ENCODE assay signal across 8 cellular contexts in the genomic region with DNA sequence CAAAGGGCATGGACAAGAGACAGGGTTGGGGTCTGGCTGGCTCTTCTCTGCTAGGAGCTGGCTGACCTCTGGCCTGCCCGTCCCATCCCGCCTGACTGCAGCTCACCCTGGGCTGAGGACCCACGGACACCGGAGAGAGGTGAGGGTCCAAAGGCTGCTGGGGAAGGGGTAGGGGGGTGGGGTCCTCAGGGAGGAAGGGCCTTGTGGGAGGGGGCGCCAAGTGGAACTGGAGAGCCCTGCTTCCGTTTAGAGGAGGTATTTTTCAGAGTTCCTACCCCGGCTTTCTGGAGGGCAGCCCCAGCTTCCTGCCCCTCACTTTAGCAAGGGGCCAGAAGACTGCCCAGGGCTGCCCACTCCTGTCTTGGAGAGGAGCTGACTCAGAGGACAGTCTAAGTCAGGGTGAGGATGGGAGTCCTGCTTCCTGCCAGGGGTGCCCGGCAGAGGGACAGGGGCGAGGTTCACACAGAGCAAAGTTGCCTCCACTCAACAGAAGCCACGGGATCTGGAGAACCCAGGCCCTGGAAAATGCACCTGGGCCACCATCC. TPM values are rescaled to one million over a fixed set of nuclear protein-coding genes. Genes with fewer than 3 reads are reported as not detected.
DNase-seq lines count a peak whose midpoint lies in the region; ATAC-seq, FAIRE-seq and TF ChIP-seq lines count a peak whose summit lies in the region.

No MANE protein-coding gene starts in this region.

- FAIRE-seq in A549 (lab: Jason Lieb, UNC) = no peak

- H3K4me2 ChIP-seq in A549 = no peak overlapping the region

- CTCF ChIA-PET in A549 (lab: Yijun Ruan, JAX) = interaction anchor here (0.7 to 1.5 kb wide), 3 partner anchors 13 to 35 kb away, joined by 3 read pairs; no protein-coding TSS in a partner anchor

- peaks cover 51% of the 10 kb centered on the region for H3K4me1 Mint-ChIP-seq in dendritic cell treated with granulocyte-macrophage colony-stimulating factor and Interleukin-4, amounts not matched to agents 40 ng/mL and 50 ng/mL, for 4 days (ENCODE audit: low read depth)

- peak overlapping the region; percentile 58 for H3K27ac Mint-ChIP-seq in dendritic cell treated with granulocyte-macrophage colony-stimulating factor and Interleukin-4, amounts not matched to agents 40 ng/mL and 50 ng/mL, for 4 days

- TF ChIP-seq POLR2A in A549 (IDR thresholded peaks at IDR 0.05; ENCODE audit: low read length) (no peak), thyroid gland (IDR thresholded peaks at IDR 0.05) (no peak)

- H3K27ac ChIP-seq in A549 = no peak overlapping the region
- no peak overlapping the region for H3K27ac ChIP-seq in SJCRH30
- peak overlapping the region in 1 of 3 donors; percentile 31 for H3K27ac ChIP-seq in thyroid gland

- no peaks in the 10 kb centered on the region for H3K36me3 ChIP-seq in SJCRH30
- H3K36me3 ChIP-seq in thyroid gland = peaks cover 16 to 18% of the 10 kb centered on the region in 2 donors

- no peak for TF ChIP-seq RAD21 in A549 (conservative IDR thresholded peaks at IDR 0.05 in 1 of 2, IDR thresholded peaks at IDR 0.05 in 1 of 2)

- no peak overlapping the region for H3K4me3 ChIP-seq in A549
- H3K4me3 ChIP-seq in SJCRH30 = no peak overlapping the region
- H3K4me3 ChIP-seq in thyroid gland (replicated peaks in 1 of 3) = no peak overlapping the region

- no peaks in the 10 kb centered on the region for H3K9me3 Mint-ChIP-seq in dendritic cell treated with granulocyte-macrophage colony-stimulating factor and Interleukin-4, amounts not matched to agents 40 ng/mL and 50 ng/mL, for 4 days

- peaks cover 11% of the 10 kb centered on the region for H3K4me1 ChIP-seq in A549
- H3K4me1 ChIP-seq in SJCRH30 = peaks cover 6% of the 10 kb centered on the region; the same call in 1 of the 2 replicates
- peaks cover 6 to 15% of the 10 kb centered on the region in 2 donors for H3K4me1 ChIP-seq in thyroid gland

- peaks cover 11% of the 10 kb centered on the region; the same call in 1 of the 2 replicates for H3K27me3 ChIP-seq in SJCRH30
- H3K27me3 ChIP-seq in thyroid gland = no peaks in the 10 kb centered on the region

- no peak for TF ChIP-seq CTCF in A549 (IDR thresholded peaks at IDR 0.05)
- no peak for TF ChIP-seq CTCF in thyroid gland (IDR thresholded peaks at IDR 0.05)

- H3K27me3 Mint-ChIP-seq in dendritic cell treated with granulocyte-macrophage colony-stimulating factor and Interleukin-4, amounts not matched to agents 40 ng/mL and 50 ng/mL, for 4 days = peaks cover 32% of the 10 kb centered on the region

- intact Hi-C loops in dendritic cell treated with granulocyte-macrophage colony-stimulating factor and Interleukin-4, amounts not matched to agents 40 ng/mL and 50 ng/mL, for 4 days (cut with micrococcal nuclease) = loop anchor here (1.0 to 10.0 kb wide), 2 partner anchors 9 to 45 kb away; a partner anchor contains a TSS
- intact Hi-C loops in thyroid gland (cut with DNase I) = no loop called here

- peaks cover 34% of the 10 kb centered on the region for H3K36me3 Mint-ChIP-seq in dendritic cell treated with granulocyte-macrophage colony-stimulating factor and Interleukin-4, amounts not matched to agents 40 ng/mL and 50 ng/mL, for 4 days (ENCODE audit: low read depth)

- TF ChIP-seq EP300 in A549 (IDR thresholded peaks at IDR 0.05) = no peak

- DNase-seq in A549 (ENCODE audit: low read depth in 1 of 2, low spot score in 1 of 2) (no peak), NCI-H524 treated with DMSO at 0.1 percent for 48 hours (lab: John Stamatoyannopoulos, UW) (no peak), SJCRH30 (no peak), thyroid gland (no peak)

- WGBS in A549 (ENCODE audit: missing lambda C conversion rate) = 66% methylated on average over 10 of the region's 10 CpGs
- 79 to 82% methylated on average over 6 to 10 of the region's 10 CpGs for WGBS in thyroid gland, 2 donors

- ATAC-seq in A549 = peak; percentile 26 to 41; a peak in 3 of 6 replicates
- ATAC-seq in GM19043 (IDR thresholded peaks at IDR 0.05; ENCODE audit: low read depth, unreplicated experiment) = peak; percentile 6
- ATAC-seq in HG03439 (IDR thresholded peaks at IDR 0.05; ENCODE audit: unreplicated experiment) = peak; percentile 4
- no peak for ATAC-seq in GM21360 (IDR thresholded peaks at IDR 0.05; ENCODE audit: unreplicated experiment)

- POLR2A ChIA-PET in A549 (lab: Yijun Ruan, JAX) = interaction anchor here (1.8 kb wide), 1 partner anchor 12 kb away, joined by 7 read pairs; a partner anchor contains a TSS

- no peak overlapping the region for H3K4me3 Mint-ChIP-seq in dendritic cell treated with granulocyte-macrophage colony-stimulating factor and Interleukin-4, amounts not matched to agents 40 ng/mL and 50 ng/mL, for 4 days

- H3K9me3 ChIP-seq in A549 = no peaks in the 10 kb centered on the region
- no peaks in the 10 kb centered on the region for H3K9me3 ChIP-seq in SJCRH30 (replicated peaks)
- H3K9me3 ChIP-seq in thyroid gland = no peaks in the 10 kb centered on the region

TF ChIP-seq in A549, 52 proteins besides CTCF, POLR2A, EP300 and RAD21:
- no peak for TF ChIP-seq MAZ (IDR thresholded peaks at IDR 0.05; ENCODE audit: borderline replicate concordance, low read depth, low read length)
- TF ChIP-seq, protein P1, sequence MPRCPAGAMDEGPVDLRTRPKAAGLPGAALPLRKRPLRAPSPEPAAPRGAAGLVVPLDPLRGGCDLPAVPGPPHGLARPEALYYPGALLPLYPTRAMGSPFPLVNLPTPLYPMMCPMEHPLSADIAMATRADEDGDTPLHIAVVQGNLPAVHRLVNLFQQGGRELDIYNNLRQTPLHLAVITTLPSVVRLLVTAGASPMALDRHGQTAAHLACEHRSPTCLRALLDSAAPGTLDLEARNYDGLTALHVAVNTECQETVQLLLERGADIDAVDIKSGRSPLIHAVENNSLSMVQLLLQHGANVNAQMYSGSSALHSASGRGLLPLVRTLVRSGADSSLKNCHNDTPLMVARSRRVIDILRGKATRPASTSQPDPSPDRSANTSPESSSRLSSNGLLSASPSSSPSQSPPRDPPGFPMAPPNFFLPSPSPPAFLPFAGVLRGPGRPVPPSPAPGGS (IDR thresholded peaks at IDR 0.05) = no peak
- TF ChIP-seq, protein P2, sequence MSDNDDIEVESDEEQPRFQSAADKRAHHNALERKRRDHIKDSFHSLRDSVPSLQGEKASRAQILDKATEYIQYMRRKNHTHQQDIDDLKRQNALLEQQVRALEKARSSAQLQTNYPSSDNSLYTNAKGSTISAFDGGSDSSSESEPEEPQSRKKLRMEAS (IDR thresholded peaks at IDR 0.05) = no peak

RNA-seq across cellular contexts. Expression of a gene that starts 7.1 kb away (rescaled TPM):
- polyA plus RNA-seq in A549 (2011; rRNA removed) (0.97 and 1.2 TPM in 2 replicates), A549 (2017; fragmentation: RNase III; extraction: RNeasy Plus Mini Kit Qiagen cat#74134 plus additional on column Dnase treatment) (1.4 to 2.3 TPM (median 2.1 TPM) in 3 replicates)
- 4.4 and 5.0 TPM in 2 replicates for polyA plus RNA-seq in A549 (2012; cell fraction: cytosol; rRNA removed)
- polyA plus RNA-seq in A549 (2012; cell fraction: nucleus; rRNA removed) = 10.8 and 14.4 TPM in 2 replicates
- polyA minus RNA-seq in A549 (2011; rRNA and poly(A)+ RNA removed) = 0.70 and 1.4 TPM in 2 replicates
- 0.06 TPM in 1 of 2 replicates, not detected in the other for total RNA-seq in SJCRH30 (2014; rRNA removed; shearing (Covaris generic))
- total RNA-seq in thyroid gland = 10 to 100 TPM; 11.2 to 19.0 (median 14.1) TPM

RNA-seq across cellular contexts. Expression of a gene that starts 11.9 kb away (rescaled TPM):
- polyA plus RNA-seq in A549 (2011; rRNA removed) = 18.0 and 20.2 TPM in 2 replicates
- polyA plus RNA-seq in A549 (2012; cell fraction: cytosol; rRNA removed) = 28.6 and 34.6 TPM in 2 replicates
- polyA plus RNA-seq in A549 (2012; cell fraction: nucleus; rRNA removed) = 83.0 and 92.0 TPM in 2 replicates
- polyA plus RNA-seq in A549 (2017; fragmentation: RNase III; extraction: RNeasy Plus Mini Kit Qiagen cat#74134 plus additional on column Dnase treatment) = 16.2 to 18.2 TPM (median 17.8 TPM) in 3 replicates
- polyA minus RNA-seq in A549 (2011; rRNA and poly(A)+ RNA removed) = 8.4 and 12.7 TPM in 2 replicates
- 10.7 and 11.0 TPM in 2 replicates for total RNA-seq in SJCRH30 (2014; rRNA removed; shearing (Covaris generic))
- total RNA-seq in thyroid gland = 10 to 100 TPM; 28.5 to 41.2 (median 29.5) TPM

RNA-seq across cellular contexts. Expression of a gene that starts 22.5 kb away (rescaled TPM):
- polyA plus RNA-seq in A549 (2011; rRNA removed) (0.17 TPM in 1 of 2 replicates, not detected in the other), A549 (2017; fragmentation: RNase III; extraction: RNeasy Plus Mini Kit Qiagen cat#74134 plus additional on column Dnase treatment) (0.18 to 0.22 TPM (median 0.21 TPM) in 3 replicates)
- 0.13 and 0.18 TPM in 2 replicates for polyA plus RNA-seq in A549 (2012; cell fraction: cytosol; rRNA removed)
- 1.7 and 2.0 TPM in 2 replicates for polyA plus RNA-seq in A549 (2012; cell fraction: nucleus; rRNA removed)
- polyA minus RNA-seq in A549 (2011; rRNA and poly(A)+ RNA removed) = 1.1 and 2.7 TPM in 2 replicates
- 1.8 and 2.1 TPM in 2 replicates for total RNA-seq in SJCRH30 (2014; rRNA removed; shearing (Covaris generic))
- 1 to 10 TPM in 2 of 4 donors, not detected in 2; 1.8 to 2.6 TPM for total RNA-seq in thyroid gland

RNA-seq across cellular contexts. Expression of a gene that starts 44.1 kb away (rescaled TPM):
- polyA plus RNA-seq in A549 (2011; rRNA removed) = 2.6 and 2.7 TPM in 2 replicates
- polyA plus RNA-seq in A549 (2012; cell fraction: cytosol; rRNA removed) = 4.6 and 6.8 TPM in 2 replicates
- 7.0 and 12.5 TPM in 2 replicates for polyA plus RNA-seq in A549 (2012; cell fraction: nucleus; rRNA removed)
- 5.4 to 5.8 TPM (median 5.7 TPM) in 3 replicates for polyA plus RNA-seq in A549 (2017; fragmentation: RNase III; extraction: RNeasy Plus Mini Kit Qiagen cat#74134 plus additional on column Dnase treatment)
- 5.4 and 6.4 TPM in 2 replicates for polyA minus RNA-seq in A549 (2011; rRNA and poly(A)+ RNA removed)
- 9.2 and 14.2 TPM in 2 replicates for total RNA-seq in SJCRH30 (2014; rRNA removed; shearing (Covaris generic))
- 10 to 100 TPM in 3 of 4 donors, 1 to 10 TPM in 1; 9.5 to 25.1 (median 17.4) TPM for total RNA-seq in thyroid gland

Comparison
In these comparisons a context has a peak if more than half of its experiments do, and no peak if none do; other contexts are left out.
1. RNA of a gene that starts 7.1 kb away (total RNA-seq): 11.2 to 19.0 TPM in thyroid gland; 0.06 TPM in SJCRH30; every median in the first group is over 10 times any median in the second.